Comparison of ENCODE assay signal across 15 cellular contexts in the genomic region with DNA sequence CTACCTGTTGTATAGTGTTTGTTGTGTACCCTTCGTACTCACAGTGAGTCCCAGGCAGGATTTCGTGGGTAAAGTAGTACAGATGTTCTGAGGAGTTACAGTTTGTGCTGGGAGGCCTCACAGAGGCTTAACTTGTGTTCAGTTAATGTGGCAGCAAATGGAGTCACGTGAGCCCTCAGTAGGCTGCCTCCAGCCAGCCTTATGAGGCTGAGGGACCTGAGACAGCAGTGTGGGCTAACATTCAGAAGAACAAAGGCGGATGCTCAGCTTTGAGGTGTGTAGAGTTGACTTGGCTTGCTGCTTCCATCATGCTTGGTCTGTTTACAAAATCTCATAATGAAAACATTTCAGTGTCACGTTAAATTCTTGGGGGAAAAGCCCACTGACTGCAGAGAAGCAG.
DNase-seq lines count a peak whose midpoint lies in the region; ATAC-seq and TF ChIP-seq lines count a peak whose summit lies in the region.
"Had no signal": no experiment of that assay in that cellular context is flagged by ENCODE, and none has a peak within 500 bp of the region (broad histone marks: within the 10 kb centered on the region; RNA-seq: fewer than 3 reads in every experiment).

No MANE protein-coding gene starts in this region.

- H3K27ac Mint-ChIP-seq in glutamatergic neuron (ENCODE audit: unreplicated experiment), result peak overlapping the region; percentile 80

- no peak for TF ChIP-seq CTCF in AG04450 (IDR thresholded peaks at IDR 0.05; ENCODE audit: low read depth, low read length)
- no peak for TF ChIP-seq CTCF in glutamatergic neuron (IDR thresholded peaks at IDR 0.05; ENCODE audit: partially characterized antibody, unreplicated experiment)
- no peak for TF ChIP-seq CTCF in testis (IDR thresholded peaks at IDR 0.05)
- TF ChIP-seq CTCF in foreskin keratinocyte (conservative IDR thresholded peaks at IDR 0.05), result no peak

- ATAC-seq in GM21360 (IDR thresholded peaks at IDR 0.05; ENCODE audit: unreplicated experiment) (peak; percentile 42), foreskin keratinocyte (no peak)
- ATAC-seq: activated CD4-positive, CD25-positive, alpha-beta regulatory T cell treated with anti-CD3 and anti-CD28 coated beads, Interleukin-2, amount 50 U/mL, for 24 hours; left cardiac atrium had no signal

- peaks cover 2% of the 10 kb centered on the region for H3K27me3 Mint-ChIP-seq in glutamatergic neuron (ENCODE audit: unreplicated experiment)

- no peaks in the 10 kb centered on the region for H3K36me3 Mint-ChIP-seq in glutamatergic neuron (ENCODE audit: unreplicated experiment)

- peak overlapping the region; percentile 47 for H3K4me3 Mint-ChIP-seq in glutamatergic neuron (ENCODE audit: unreplicated experiment)

- no peak for TF ChIP-seq POLR2A in testis (IDR thresholded peaks at IDR 0.05)

- H3K9me3 Mint-ChIP-seq in glutamatergic neuron (ENCODE audit: unreplicated experiment), result peaks cover 6% of the 10 kb centered on the region

- DNase-seq in AG04450 (ENCODE audit: low read depth, low spot score), result no peak
- peak; percentile 75 to 76 for DNase-seq in Kasumi-1 (lab: John Stamatoyannopoulos, UW)
- no peak for DNase-seq in glutamatergic neuron
- no peak for DNase-seq in HuH-7 (ENCODE audit: low spot score)
- no peak for DNase-seq in testis
- DNase-seq in foreskin keratinocyte, result no peak
- DNase-seq in stimulated activated CD8-positive, alpha-beta memory T cell treated with anti-CD3 and anti-CD28 coated beads, Interleukin-4, amount 100 ng/mL, for 48 hours, result no peak
- DNase-seq: DMS53, left cardiac atrium, NCI-H526 treated with DMSO at 0.1 percent for 48 hours, SK-N-SH, spleen had no signal

- H3K27me3 ChIP-seq in AG04450 (ENCODE audit: control insufficient read depth, insufficient read depth, low read length) (no peaks in the 10 kb centered on the region), testis (no peaks in the 10 kb centered on the region), foreskin keratinocyte (no peaks in the 10 kb centered on the region)
- H3K27me3 ChIP-seq: ascending aorta, spleen had no signal

- H3K4me1 ChIP-seq in testis (no peaks in the 10 kb centered on the region), foreskin keratinocyte (peaks cover 30% of the 10 kb centered on the region)

- 78 to 87% methylated on average over 5 of the region's 5 CpGs for WGBS in testis, 2 donors

- H3K4me1 Mint-ChIP-seq in glutamatergic neuron (ENCODE audit: low read depth, unreplicated experiment), result peaks cover 58% of the 10 kb centered on the region

- intact Hi-C loops in testis (cut with DNase I; ENCODE audit: low total_unique reads), result loop anchor here (10.0 kb wide), 2 partner anchors 116 to 146 kb away; partner anchors contain the start of gene TRIO

- no peak overlapping the region for H3K4me3 ChIP-seq in AG04450 (ENCODE audit: low read depth, low read length)
- no peak overlapping the region for H3K4me3 ChIP-seq in testis
- H3K4me3 ChIP-seq: ascending aorta, spleen had no signal

- no peaks in the 10 kb centered on the region for H3K36me3 ChIP-seq in testis (ENCODE audit: low read depth, missing control alignments)
- H3K36me3 ChIP-seq: ascending aorta, spleen had no signal

- H3K9me3 ChIP-seq in AG04450 (ENCODE audit: control insufficient read depth, insufficient read depth, low read length) (peaks cover 9% of the 10 kb centered on the region), testis (no peaks in the 10 kb centered on the region)
- H3K9me3 ChIP-seq: ascending aorta, SK-N-SH had no signal

- H3K27ac ChIP-seq in AG04450 (ENCODE audit: low read depth, low read length) (peak overlapping the region; percentile 58), testis (no peak overlapping the region), foreskin keratinocyte (no peak overlapping the region)

- CTCF ChIA-PET in AG04450 (lab: Charles Lee), result interaction anchor here (1.0 to 1.7 kb wide), 2 partner anchors 9 to 284 kb away, joined by 3 to 5 read pairs; no protein-coding TSS in a partner anchor

- POLR2A ChIA-PET in AG04450 (lab: Yijun Ruan, JAX), result no interaction called here

Comparison
In these comparisons a context has a peak if more than half of its experiments do, and no peak if none do; other contexts are left out.
1. DNase-seq: peak in Kasumi-1 (2 of 2); none in AG04450 (single experiment), glutamatergic neuron (single experiment), HuH-7 (single experiment), testis (single experiment), foreskin keratinocyte (0 of 2) and stimulated activated CD8-positive, alpha-beta memory T cell treated with anti-CD3 and anti-CD28 coated beads, Interleukin-4, amount 100 ng/mL, for 48 hours (single experiment).